29 cellular contexts compared by ENCODE assay signal in genomic region chr12:68919581-68920239, GRCh38. TPM values are rescaled to one million over a fixed set of nuclear protein-coding genes. Genes with fewer than 3 reads are reported as not detected.
DNase-seq lines count a peak whose midpoint lies in the region; ATAC-seq lines count a peak whose summit lies in the region.
"Had no signal": no experiment of that assay in that cellular context is flagged by ENCODE, and none has a peak within 500 bp of the region (broad histone marks: within the 10 kb centered on the region; RNA-seq: fewer than 3 reads in every experiment).

No MANE protein-coding gene starts in this region.

- no peak overlapping the region for H3K27ac Mint-ChIP-seq in T-helper 2 cell treated with Interferon-gamma antibody and Interleukin-4, amounts not matched to agents 5 μg/mL and 100 μg/mL, for 36 hours
- no peak overlapping the region for H3K27ac Mint-ChIP-seq in activated T-helper 17 cell treated with anti-CD3 and anti-CD28 coated beads, Interleukin-2, amount 50 U/mL, for 72 hours
- H3K27ac Mint-ChIP-seq: memory B cell, neural progenitor cell had no signal

- H3K9me3 Mint-ChIP-seq in T-helper 2 cell treated with Interferon-gamma antibody and Interleukin-4, amounts not matched to agents 5 μg/mL and 100 μg/mL, for 36 hours = no peaks in the 10 kb centered on the region
- H3K9me3 Mint-ChIP-seq in activated T-helper 17 cell treated with anti-CD3 and anti-CD28 coated beads, Interleukin-2, amount 50 U/mL, for 72 hours = no peaks in the 10 kb centered on the region
- H3K9me3 Mint-ChIP-seq: memory B cell, neural progenitor cell had no signal

- H3K4me1 Mint-ChIP-seq in T-helper 2 cell treated with Interferon-gamma antibody and Interleukin-4, amounts not matched to agents 5 μg/mL and 100 μg/mL, for 36 hours (ENCODE audit: low read depth) = peaks cover 37% of the 10 kb centered on the region
- H3K4me1 Mint-ChIP-seq in activated T-helper 17 cell treated with anti-CD3 and anti-CD28 coated beads, Interleukin-2, amount 50 U/mL, for 72 hours = peaks cover 12% of the 10 kb centered on the region

- H3K4me3 ChIP-seq in SJCRH30 = no peak overlapping the region
- H3K4me3 ChIP-seq: neural progenitor cell, Peyer's patch, right atrium auricular region, smooth muscle cell, upper lobe of left lung had no signal

- no peaks in the 10 kb centered on the region for H3K4me1 ChIP-seq in SJCRH30
- H3K4me1 ChIP-seq: Caco-2, Peyer's patch, right atrium auricular region had no signal

- H3K36me3 Mint-ChIP-seq in T-helper 2 cell treated with Interferon-gamma antibody and Interleukin-4, amounts not matched to agents 5 μg/mL and 100 μg/mL, for 36 hours (ENCODE audit: low read depth) = peaks cover 1% of the 10 kb centered on the region
- no peaks in the 10 kb centered on the region for H3K36me3 Mint-ChIP-seq in activated T-helper 17 cell treated with anti-CD3 and anti-CD28 coated beads, Interleukin-2, amount 50 U/mL, for 72 hours (ENCODE audit: low read depth)
- H3K36me3 Mint-ChIP-seq: memory B cell, neural progenitor cell had no signal

- no peaks in the 10 kb centered on the region for H3K27me3 Mint-ChIP-seq in T-helper 2 cell treated with Interferon-gamma antibody and Interleukin-4, amounts not matched to agents 5 μg/mL and 100 μg/mL, for 36 hours (ENCODE audit: low read depth)
- H3K27me3 Mint-ChIP-seq in activated T-helper 17 cell treated with anti-CD3 and anti-CD28 coated beads, Interleukin-2, amount 50 U/mL, for 72 hours = peaks cover 1% of the 10 kb centered on the region

- H3K4me3 Mint-ChIP-seq in T-helper 2 cell treated with Interferon-gamma antibody and Interleukin-4, amounts not matched to agents 5 μg/mL and 100 μg/mL, for 36 hours = no peak overlapping the region
- no peak overlapping the region for H3K4me3 Mint-ChIP-seq in activated T-helper 17 cell treated with anti-CD3 and anti-CD28 coated beads, Interleukin-2, amount 50 U/mL, for 72 hours
- H3K4me3 Mint-ChIP-seq: memory B cell, neural progenitor cell had no signal

- DNase-seq in activated T-cell treated with anti-CD3 and anti-CD28 coated beads for 48 hours (ENCODE audit: low read depth) = peak; percentile 33
- no peak for DNase-seq in activated T-cell treated with anti-CD3 and anti-CD28 coated beads for 4 hours
- peak; percentile 69 for DNase-seq in T-helper 2 cell treated with Interferon-gamma antibody and Interleukin-4, amounts not matched to agents 5 μg/mL and 100 μg/mL, for 36 hours (ENCODE audit: low spot score)
- DNase-seq in stimulated activated CD4-positive, alpha-beta T cell treated with anti-CD3 and anti-CD28 coated beads, Interleukin-4, amount 100 ng/mL, for 48 hours (ENCODE audit: low read depth in 2 of 2) = peak; percentile 21 to 27
- DNase-seq in caudate nucleus (lab: John Stamatoyannopoulos, UW) = no peak
- DNase-seq in SJCRH30 = no peak
- DNase-seq: activated gamma-delta T cell, amygdala, C1 segment of cervical spinal cord, Caco-2, DMS79 treated with DMSO at 0.1 percent for 48 hours, GF-D8, NCI-H1092 treated with DMSO at 0.1 percent for 48 hours, NCI-H1930, NCI-H2227 treated with DMSO at 0.1 percent for 48 hours, NCI-H526 treated with DMSO at 0.1 percent for 48 hours, Peyer's patch, SHP77 treated with DMSO at 0.1 percent for 48 hours, T1000, upper lobe of left lung, WERI-Rb-1 had no signal

- H3K27me3 ChIP-seq in SJCRH30 = no peaks in the 10 kb centered on the region
- H3K27me3 ChIP-seq: neural progenitor cell, Peyer's patch, right atrium auricular region, upper lobe of left lung had no signal

- peak; percentile 66 for ATAC-seq in activated T-helper 17 cell treated with anti-CD3 and anti-CD28 coated beads, Interleukin-2, amount 50 U/mL, for 72 hours (replicated peaks)
- ATAC-seq: left lobe of liver had no signal

- H3K36me3 ChIP-seq in SJCRH30 = no peaks in the 10 kb centered on the region
- H3K36me3 ChIP-seq: neural progenitor cell, Peyer's patch, right atrium auricular region, upper lobe of left lung, WERI-Rb-1 had no signal

- no peak overlapping the region for H3K27ac ChIP-seq in caudate nucleus (ENCODE audit: low read depth, low read length)
- H3K27ac ChIP-seq in SJCRH30 = no peak overlapping the region
- H3K27ac ChIP-seq: neural progenitor cell, parathyroid adenoma, Peyer's patch, right atrium auricular region, upper lobe of left lung, WERI-Rb-1 had no signal

- no peaks in the 10 kb centered on the region for H3K9me3 ChIP-seq in SJCRH30 (replicated peaks)
- H3K9me3 ChIP-seq: Caco-2, Peyer's patch, right atrium auricular region, upper lobe of left lung had no signal

RNA-seq across cellular contexts. Expression of gene CPM, which starts 13.3 kb away (rescaled TPM):
- 1 to 10 TPM; 3.6 to 6.3 TPM for total RNA-seq in activated T-helper 17 cell treated with anti-CD3 and anti-CD28 coated beads, Interleukin-2, amount 50 U/mL, for 72 hours
- 0.43 and 1.2 TPM in 2 replicates for total RNA-seq in SJCRH30 (2014; rRNA removed; shearing (Covaris generic))
- total RNA-seq: HT-29 had no signal

Comparison
In these comparisons a context has a peak if more than half of its experiments do, and no peak if none do; other contexts are left out.
1. DNase-seq: peak in activated T-cell treated with anti-CD3 and anti-CD28 coated beads for 48 hours (single experiment), T-helper 2 cell treated with Interferon-gamma antibody and Interleukin-4, amounts not matched to agents 5 μg/mL and 100 μg/mL, for 36 hours (single experiment) and stimulated activated CD4-positive, alpha-beta T cell treated with anti-CD3 and anti-CD28 coated beads, Interleukin-4, amount 100 ng/mL, for 48 hours (2 of 2); none in activated T-cell treated with anti-CD3 and anti-CD28 coated beads for 4 hours (single experiment), caudate nucleus (0 of 61) and SJCRH30 (0 of 2).